2 cellular contexts compared by ENCODE assay signal in genomic region chr11:73137942-73138274, GRCh38.
TF ChIP-seq lines count a peak whose summit lies in the region.

No MANE protein-coding gene starts in this region.

TF ChIP-seq in IMR-90, 13 proteins besides CTCF, POLR2A, EP300 and RAD21:
- TF ChIP-seq MAFK (IDR thresholded peaks at IDR 0.05; ENCODE audit: low read depth, low read length) (peak; percentile 87), FOS (IDR thresholded peaks at IDR 0.05; ENCODE audit: low read depth, low read length) (no peak)

TF ChIP-seq in neural cell, 6 proteins besides CTCF, POLR2A, EP300 and RAD21:
- TF ChIP-seq, protein P1, sequence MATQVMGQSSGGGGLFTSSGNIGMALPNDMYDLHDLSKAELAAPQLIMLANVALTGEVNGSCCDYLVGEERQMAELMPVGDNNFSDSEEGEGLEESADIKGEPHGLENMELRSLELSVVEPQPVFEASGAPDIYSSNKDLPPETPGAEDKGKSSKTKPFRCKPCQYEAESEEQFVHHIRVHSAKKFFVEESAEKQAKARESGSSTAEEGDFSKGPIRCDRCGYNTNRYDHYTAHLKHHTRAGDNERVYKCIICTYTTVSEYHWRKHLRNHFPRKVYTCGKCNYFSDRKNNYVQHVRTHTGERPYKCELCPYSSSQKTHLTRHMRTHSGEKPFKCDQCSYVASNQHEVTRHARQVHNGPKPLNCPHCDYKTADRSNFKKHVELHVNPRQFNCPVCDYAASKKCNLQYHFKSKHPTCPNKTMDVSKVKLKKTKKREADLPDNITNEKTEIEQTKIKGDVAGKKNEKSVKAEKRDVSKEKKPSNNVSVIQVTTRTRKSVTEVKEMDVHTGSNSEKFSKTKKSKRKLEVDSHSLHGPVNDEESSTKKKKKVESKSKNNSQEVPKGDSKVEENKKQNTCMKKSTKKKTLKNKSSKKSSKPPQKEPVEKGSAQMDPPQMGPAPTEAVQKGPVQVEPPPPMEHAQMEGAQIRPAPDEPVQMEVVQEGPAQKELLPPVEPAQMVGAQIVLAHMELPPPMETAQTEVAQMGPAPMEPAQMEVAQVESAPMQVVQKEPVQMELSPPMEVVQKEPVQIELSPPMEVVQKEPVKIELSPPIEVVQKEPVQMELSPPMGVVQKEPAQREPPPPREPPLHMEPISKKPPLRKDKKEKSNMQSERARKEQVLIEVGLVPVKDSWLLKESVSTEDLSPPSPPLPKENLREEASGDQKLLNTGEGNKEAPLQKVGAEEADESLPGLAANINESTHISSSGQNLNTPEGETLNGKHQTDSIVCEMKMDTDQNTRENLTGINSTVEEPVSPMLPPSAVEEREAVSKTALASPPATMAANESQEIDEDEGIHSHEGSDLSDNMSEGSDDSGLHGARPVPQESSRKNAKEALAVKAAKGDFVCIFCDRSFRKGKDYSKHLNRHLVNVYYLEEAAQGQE (IDR thresholded peaks at IDR 0.05; ENCODE audit: borderline replicate concordance), result no peak
- TF ChIP-seq SMC3 (conservative IDR thresholded peaks at IDR 0.05; ENCODE audit: poor library complexity) (no peak), TAF1 (IDR thresholded peaks at IDR 0.05; ENCODE audit: low read depth) (no peak), POLR2AphosphoS5 (IDR thresholded peaks at IDR 0.05) (no peak), MXI1 (conservative IDR thresholded peaks at IDR 0.05; ENCODE audit: poor library complexity, severe bottlenecking) (no peak), EZH2 (IDR thresholded peaks at IDR 0.05; ENCODE audit: borderline replicate concordance, insufficient read depth, low read length, poor library complexity, severe bottlenecking) (no peak)
